In genomic region chr4:141643557-141643956, GRCh38 we compare ENCODE assay signal across 9 cellular contexts. TPM values are rescaled to one million over a fixed set of nuclear protein-coding genes. Genes with fewer than 3 reads are reported as not detected.
DNase-seq lines count a peak whose midpoint lies in the region; ATAC-seq lines count a peak whose summit lies in the region.
"Had no signal": no experiment of that assay in that cellular context is flagged by ENCODE, and none has a peak within 500 bp of the region (broad histone marks: within the 10 kb centered on the region; RNA-seq: fewer than 3 reads in every experiment).

No MANE protein-coding gene starts in this region.

- no peak overlapping the region for H3K14ac ChIP-seq in mesenchymal stem cell (ENCODE audit: low read length in 2 of 2)

- H3K18ac ChIP-seq in mesenchymal stem cell (ENCODE audit: low read depth in 1 of 2, low read length in 2 of 2) = no peak overlapping the region

- peak; percentile 59 for ATAC-seq in GM18511 (IDR thresholded peaks at IDR 0.05; ENCODE audit: unreplicated experiment)
- peak; percentile 58 for ATAC-seq in HG02588 (IDR thresholded peaks at IDR 0.05; ENCODE audit: unreplicated experiment)

- no peaks in the 10 kb centered on the region for H3K36me3 ChIP-seq in mesenchymal stem cell (ENCODE audit: control insufficient read depth in 1 of 2, insufficient read depth in 2 of 2, low read depth in 1 of 2, low read length in 2 of 2)
- H3K36me3 ChIP-seq: heart right ventricle had no signal

- peaks cover 2% of the 10 kb centered on the region for H3K4me1 ChIP-seq in mesenchymal stem cell (ENCODE audit: control insufficient read depth, insufficient read depth, low read depth, low read length)

- H3K4me2 ChIP-seq in mesenchymal stem cell (ENCODE audit: low read length, poor library complexity, severe bottlenecking) = no peak overlapping the region

- H3K23ac ChIP-seq in mesenchymal stem cell (ENCODE audit: low read length in 2 of 2) = no peak overlapping the region

- no peaks in the 10 kb centered on the region for H3K9me3 ChIP-seq in mesenchymal stem cell (ENCODE audit: control insufficient read depth, low read length)
- H3K9me3 ChIP-seq: heart right ventricle had no signal

- no peak overlapping the region for H4K91ac ChIP-seq in mesenchymal stem cell (ENCODE audit: low read length)

- H2BK120ac ChIP-seq in mesenchymal stem cell (ENCODE audit: low read depth, low read length) = no peak overlapping the region

- H3K4ac ChIP-seq in mesenchymal stem cell (ENCODE audit: low read depth in 1 of 2, low read length in 2 of 2) = no peak overlapping the region

- H2BK12ac ChIP-seq in mesenchymal stem cell (ENCODE audit: low read length in 2 of 2) = no peak overlapping the region

- no peak overlapping the region for H4K8ac ChIP-seq in mesenchymal stem cell (ENCODE audit: low read length)

- H3K27me3 ChIP-seq in mesenchymal stem cell (ENCODE audit: control insufficient read depth in 1 of 2, insufficient read depth in 1 of 2, low read length in 2 of 2) = no peaks in the 10 kb centered on the region
- H3K27me3 ChIP-seq: heart right ventricle had no signal

- H3K9ac ChIP-seq in mesenchymal stem cell (ENCODE audit: low read length) = peak overlapping the region; percentile 41

- H2BK15ac ChIP-seq in mesenchymal stem cell (ENCODE audit: low read depth, poor library complexity, severe bottlenecking) = no peak overlapping the region

- peaks cover 6% of the 10 kb centered on the region for H3K79me1 ChIP-seq in mesenchymal stem cell (replicated peaks; ENCODE audit: low read length, poor library complexity, severe bottlenecking)

- H2AK5ac ChIP-seq in mesenchymal stem cell (ENCODE audit: low read length, severe bottlenecking) = peak overlapping the region; percentile 42

- no peak overlapping the region for H2BK5ac ChIP-seq in mesenchymal stem cell (ENCODE audit: low read depth, low read length, poor library complexity, severe bottlenecking)

- H2AFZ ChIP-seq in mesenchymal stem cell (ENCODE audit: low read depth, low read length) = no peak overlapping the region

- DNase-seq in OCI-M1 (lab: John Stamatoyannopoulos, UW) (peak; percentile 58), mesenchymal stem cell (peak; percentile 89), pons (ENCODE audit: low spot score) (no peak), NCI-H2107 treated with DMSO at 0.1 percent for 48 hours (lab: John Stamatoyannopoulos, UW; ENCODE audit: unreplicated experiment) (no peak), hippocampal formation (lab: John Stamatoyannopoulos, UW) (no peak)
- no peak for DNase-seq in activated naive CD4-positive, alpha-beta T cell treated with Interleukin-2 at 50 U/mL for 16 hours
- DNase-seq: heart right ventricle had no signal

- no peak overlapping the region for H3K4me3 ChIP-seq in mesenchymal stem cell (ENCODE audit: insufficient read depth in 1 of 2, low read depth in 1 of 2, low read length in 2 of 2)
- H3K4me3 ChIP-seq: heart right ventricle had no signal

- 0% methylated on average over 1 of the region's 1 CpG for WGBS in mesenchymal stem cell

- H3K27ac ChIP-seq in mesenchymal stem cell (ENCODE audit: low read length, poor library complexity, severe bottlenecking) = peak overlapping the region; percentile 76

RNA-seq across cellular contexts. Expression of gene IL15, which starts 7.2 kb away (rescaled TPM):
- polyA plus RNA-seq in mesenchymal stem cell (2013, experiment 1 of 2) = 5.3 TPM
- 4.7 TPM for polyA plus RNA-seq in mesenchymal stem cell (2013, experiment 2 of 2)

Comparison
In these comparisons a context has a peak if more than half of its experiments do, and no peak if none do; other contexts are left out.
1. DNase-seq: peak in OCI-M1 (single experiment) and mesenchymal stem cell (single experiment); none in pons (single experiment), NCI-H2107 treated with DMSO at 0.1 percent for 48 hours (single experiment), activated naive CD4-positive, alpha-beta T cell treated with Interleukin-2 at 50 U/mL for 16 hours (single experiment) and hippocampal formation (0 of 2).